ENCODE assay signal across 25 cellular contexts in genomic region chr12:7479784-7480183, GRCh38. TPM values are rescaled to one million over a fixed set of nuclear protein-coding genes. Genes with fewer than 3 reads are reported as not detected.
"Had no signal": no experiment of that assay in that cellular context is flagged by ENCODE, and none has a peak within 500 bp of the region (broad histone marks: within the 10 kb centered on the region; RNA-seq: fewer than 3 reads in every experiment).

No MANE protein-coding gene starts in this region.

- H3K79me2 ChIP-seq: parathyroid adenoma had no signal

- H3K27me3 ChIP-seq: ascending aorta, heart right ventricle, tibial artery had no signal

- ATAC-seq: activated CD4-positive, CD25-positive, alpha-beta regulatory T cell treated with anti-CD3 and anti-CD28 coated beads, Interleukin-2, amount 50 U/mL, for 24 hours; heart right ventricle; left colon; mucosa of descending colon; right cardiac atrium; stimulated activated effector memory CD8-positive, alpha-beta T cell treated with anti-CD3 and anti-CD28 coated beads, Interleukin-12 subunit alpha, Interleukin-12 subunit beta, amount 100 ng/mL, for 72 hours; stimulated activated naive CD8-positive, alpha-beta T cell treated with anti-CD3 and anti-CD28 coated beads, Interleukin-15, amount 100 ng/mL, for 72 hours; T-helper 17 cell had no signal

- H2AFZ ChIP-seq: parathyroid adenoma had no signal

- H3K36me3 ChIP-seq: ascending aorta, tibial artery had no signal

- H3K9ac ChIP-seq: parathyroid adenoma had no signal

- H3K9me3 ChIP-seq: ascending aorta, mucosa of descending colon, tibial artery had no signal

- H3K4me3 ChIP-seq: ascending aorta, heart right ventricle, mucosa of descending colon, skin epidermis, tibial artery had no signal

- H3K4me1 ChIP-seq: ascending aorta, heart right ventricle, parathyroid adenoma, tibial artery had no signal

- DNase-seq: activated CD4-positive, alpha-beta memory T cell treated with anti-CD3 and anti-CD28 coated beads, Interleukin-2, amount 10 ng/mL, durations not matched to agents 7 days and 5 days; activated CD4-positive, alpha-beta T cell treated with anti-CD3 and anti-CD28 coated beads, Interleukin-2, amount 10 ng/mL, durations not matched to agents 24 days and 14 days; activated gamma-delta T cell; central memory CD4-positive, alpha-beta T cell; dermis blood vessel endothelial cell; effector CD8-positive, alpha-beta T cell; heart right ventricle; islet precursor cell; left colon; mucosa of descending colon; naive B cell; nucleus accumbens; right cardiac atrium; stimulated activated CD4-positive, alpha-beta T cell treated with anti-CD3 and anti-CD28 coated beads, Interleukin-1b, Interleukin-23, amount 100 ng/mL, for 48 hours; stimulated activated naive CD8-positive, alpha-beta T cell treated with anti-CD3 and anti-CD28 coated beads, Interleukin-15, amount 100 ng/mL, for 72 hours; T-helper 17 cell; tibial artery had no signal

- H3K27ac ChIP-seq: ascending aorta, heart right ventricle, parathyroid adenoma, skin epidermis, tibial artery, VCaP had no signal

RNA-seq across cellular contexts. Expression of gene CD163, which starts 23.8 kb away (rescaled TPM):
- total RNA-seq: activated CD4-positive, alpha-beta memory T cell treated with anti-CD3 and anti-CD28 coated beads, Interleukin-2, amount 10 ng/mL, durations not matched to agents 7 days and 5 days; activated CD4-positive, alpha-beta T cell treated with anti-CD3 and anti-CD28 coated beads, Interleukin-2, amount 10 ng/mL, durations not matched to agents 24 days and 14 days; dermis blood vessel endothelial cell; pulmonary artery endothelial cell had no signal
- polyA plus RNA-seq: neural cell had no signal

RNA-seq across cellular contexts. Expression of gene CD163L1, which starts 35.8 kb away (rescaled TPM):
- total RNA-seq: activated CD4-positive, alpha-beta memory T cell treated with anti-CD3 and anti-CD28 coated beads, Interleukin-2, amount 10 ng/mL, durations not matched to agents 7 days and 5 days; activated CD4-positive, alpha-beta T cell treated with anti-CD3 and anti-CD28 coated beads, Interleukin-2, amount 10 ng/mL, durations not matched to agents 24 days and 14 days; ascending aorta had no signal
